Comparison of ENCODE assay signal across 11 cellular contexts in genomic region chr12:98373982-98374381, GRCh38.
A peak's percentile ranks its signal among the peaks of the same experiment; 100 is the strongest.
DNase-seq lines count a peak whose midpoint lies in the region; ATAC-seq and TF ChIP-seq lines count a peak whose summit lies in the region.
"Had no signal": no experiment of that assay in that cellular context is flagged by ENCODE, and none has a peak within 500 bp of the region (broad histone marks: within the 10 kb centered on the region; RNA-seq: fewer than 3 reads in every experiment).

No MANE protein-coding gene starts in this region.

- intact Hi-C loops in OCI-LY7 (cut with micrococcal nuclease; ENCODE audit: unreplicated experiment): loop anchor here (2.0 to 10.0 kb wide), 7 partner anchors 23 to 1469 kb away; partner anchors contain the start of gene NEDD1

- peaks cover 0 to 15% (median 15%) of the 10 kb centered on the region in 4 donors for H3K4me1 Mint-ChIP-seq in naive thymus-derived CD8-positive, alpha-beta T cell

- H3K4me3 ChIP-seq in OCI-LY7 (ENCODE audit: low read depth, low read length, poor library complexity, severe bottlenecking) (no peak overlapping the region), fibroblast of mammary gland (ENCODE audit: control insufficient read depth, low read depth, low read length) (no peak overlapping the region)
- H3K4me3 ChIP-seq: SJSA1, vagina had no signal

- H3K36me3 Mint-ChIP-seq in naive thymus-derived CD8-positive, alpha-beta T cell: peaks cover 0 to 10% (median 0%) of the 10 kb centered on the region in 3 donors

- H2AFZ ChIP-seq in OCI-LY7 (ENCODE audit: low read length): no peak overlapping the region

- H3K27me3 Mint-ChIP-seq in naive thymus-derived CD8-positive, alpha-beta T cell: peaks cover 12 to 69% (median 41%) of the 10 kb centered on the region in 5 donors

- peaks cover 21% of the 10 kb centered on the region for H3K4me1 ChIP-seq in OCI-LY7 (ENCODE audit: insufficient read depth, low read length, poor library complexity, severe bottlenecking)
- H3K4me1 ChIP-seq: SJSA1, vagina had no signal

- CTCF ChIA-PET in OCI-LY7 (lab: Charles Lee; ENCODE audit: unreplicated experiment): no interaction called here

- no peak overlapping the region for H3K4me2 ChIP-seq in OCI-LY7 (ENCODE audit: low read length)

- no peak overlapping the region for H3K4me3 Mint-ChIP-seq in naive thymus-derived CD8-positive, alpha-beta T cell

- DNase-seq in AG09319 (ENCODE audit: extremely low read depth, low read depth): no peak
- DNase-seq in OCI-LY7 (ENCODE audit: low spot score): peak; percentile 25
- DNase-seq in fibroblast of mammary gland (ENCODE audit: low read depth): peak; percentile 5
- no peak for DNase-seq in naive thymus-derived CD8-positive, alpha-beta T cell
- DNase-seq in stimulated activated naive CD4-positive, alpha-beta T cell treated with Interleukin-2 at 50 U/mL for 16 hours (lab: John Stamatoyannopoulos, UW): no peak
- DNase-seq: DMS153 had no signal

- peak; percentile 9 for TF ChIP-seq CTCF in AG09319 (IDR thresholded peaks at IDR 0.05; ENCODE audit: low read depth, low read length)
- peak; percentile 56 for TF ChIP-seq CTCF in OCI-LY7 (conservative IDR thresholded peaks at IDR 0.05; ENCODE audit: low read length)
- TF ChIP-seq CTCF in fibroblast of mammary gland (conservative IDR thresholded peaks at IDR 0.05; ENCODE audit: control insufficient read depth, insufficient read depth, low read depth, low read length): peak; percentile 27

- H3K9me3 Mint-ChIP-seq in naive thymus-derived CD8-positive, alpha-beta T cell: no peaks in the 10 kb centered on the region

- H3K36me3 ChIP-seq in OCI-LY7 (ENCODE audit: insufficient read depth, low read length): no peaks in the 10 kb centered on the region
- H3K36me3 ChIP-seq: SJSA1, vagina had no signal

- no peaks in the 10 kb centered on the region for H4K20me1 ChIP-seq in OCI-LY7 (ENCODE audit: insufficient read depth, low read length)

- H3K79me2 ChIP-seq in OCI-LY7 (ENCODE audit: insufficient read depth, low read depth, low read length): no peaks in the 10 kb centered on the region

- peak; percentile 49 for ATAC-seq in GM18909 (IDR thresholded peaks at IDR 0.05; ENCODE audit: poor library complexity, unreplicated experiment)
- ATAC-seq in GM19328 (IDR thresholded peaks at IDR 0.05; ENCODE audit: unreplicated experiment): no peak
- ATAC-seq in HG02970 (IDR thresholded peaks at IDR 0.05; ENCODE audit: low FRiP score, unreplicated experiment): no peak
- ATAC-seq in naive thymus-derived CD8-positive, alpha-beta T cell: no peak

- H3K27ac ChIP-seq in OCI-LY7 (ENCODE audit: low read depth, low read length, poor library complexity, severe bottlenecking): no peak overlapping the region
- H3K27ac ChIP-seq: SJSA1, vagina had no signal

- POLR2A ChIA-PET in OCI-LY7 (lab: Charles Lee): interaction anchor here (1.2 to 1.4 kb wide), 2 partner anchors 14 kb away, joined by 3 to 4 read pairs; no protein-coding TSS in a partner anchor
- POLR2A ChIA-PET in naive thymus-derived CD8-positive, alpha-beta T cell (lab: Charles Lee): no interaction called here

- BruUV-seq in OCI-LY7 (replicated peaks; lab: Mats Ljungman, UMichigan): no TSS peak

- H3K9me3 ChIP-seq in OCI-LY7 (ENCODE audit: low read length): no peaks in the 10 kb centered on the region
- H3K9me3 ChIP-seq: SJSA1, vagina had no signal

- H3K9me2 ChIP-seq in OCI-LY7 (ENCODE audit: insufficient read depth, low read length): no peaks in the 10 kb centered on the region

- H3K27ac Mint-ChIP-seq in naive thymus-derived CD8-positive, alpha-beta T cell: no peak overlapping the region

Comparison
In these comparisons a context has a peak if more than half of its experiments do, and no peak if none do; other contexts are left out.
1. DNase-seq: peak in OCI-LY7 (single experiment) and fibroblast of mammary gland (single experiment); none in AG09319 (single experiment), naive thymus-derived CD8-positive, alpha-beta T cell (0 of 10) and stimulated activated naive CD4-positive, alpha-beta T cell treated with Interleukin-2 at 50 U/mL for 16 hours (single experiment).
2. Peak in every context shown above with its lines, with median percentiles within 50 percentile points of each other: CTCF ChIP-seq.